Comparison of ENCODE assay signal across 22 cellular contexts in the genomic region with DNA sequence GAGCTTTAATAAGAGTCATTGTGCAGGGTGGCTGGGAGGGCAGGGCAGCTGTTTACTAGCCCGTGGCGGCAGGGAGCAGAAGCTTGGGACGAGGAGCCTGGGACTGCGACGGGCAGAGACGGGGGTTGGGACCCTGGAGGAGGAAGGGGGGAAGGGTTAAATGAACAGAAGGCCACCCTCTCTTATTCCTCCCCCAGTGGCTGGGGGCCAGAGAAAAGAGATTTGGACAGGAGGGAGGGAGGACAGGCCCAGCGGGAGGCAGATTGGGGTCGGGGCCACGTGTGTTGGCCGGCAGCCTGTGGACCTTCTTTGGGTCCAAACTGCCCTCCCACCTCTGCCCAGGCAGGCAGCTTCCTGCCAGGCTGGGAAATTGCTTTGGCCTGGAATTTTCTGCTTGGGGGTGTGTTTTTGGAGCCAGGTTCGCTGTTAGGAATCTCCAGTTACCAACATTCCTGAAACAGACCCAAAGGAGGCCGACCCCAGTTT. TPM values are rescaled to one million over a fixed set of nuclear protein-coding genes. Genes with fewer than 3 reads are reported as not detected.
DNase-seq lines count a peak whose midpoint lies in the region; ATAC-seq and TF ChIP-seq lines count a peak whose summit lies in the region.
"Had no signal": no experiment of that assay in that cellular context is flagged by ENCODE, and none has a peak within 500 bp of the region (broad histone marks: within the 10 kb centered on the region; RNA-seq: fewer than 3 reads in every experiment).

No MANE protein-coding gene starts in this region.

- DNase-seq in right cardiac atrium, result peak in 1 of 3 donors; percentile 59
- DNase-seq in cardiac septum (ENCODE audit: low spot score), result no peak
- DNase-seq in iPS-NIHi11 (ENCODE audit: low spot score), result peak; percentile 46
- peak in 4 of 5 donors; percentile 32 to 75 (median 38) for DNase-seq in ovary
- DNase-seq in GM20000 (ENCODE audit: low spot score), result no peak
- DNase-seq in CD8-positive, alpha-beta memory T cell, result no peak
- no peak for DNase-seq in NCI-H1436 treated with DMSO at 0.1 percent for 48 hours (lab: John Stamatoyannopoulos, UW)
- DNase-seq: activated CD4-positive, alpha-beta T cell treated with anti-CD3 and anti-CD28 coated beads, Interleukin-2, amount 50 U/mL, for 48 hours; activated naive CD4-positive, alpha-beta T cell treated with anti-CD3 and anti-CD28 coated beads, Interleukin-2, amount 50 U/mL, for 16 hours; activated T-cell treated with anti-CD3 and anti-CD28 coated beads, Interleukin-2, amount 50 U/mL, for 1 hour; DND-41; kidney glomerular epithelial cell; midbrain; NCI-H1436; RPMI8226; spleen; SW 1271; transverse colon had no signal

- H3K27ac Mint-ChIP-seq in CD8-positive, alpha-beta memory T cell, result no peak overlapping the region

- ATAC-seq in right cardiac atrium (peak; percentile 16 to 29), HG03469 (IDR thresholded peaks at IDR 0.05; ENCODE audit: unreplicated experiment) (no peak)

- H3K4me1 ChIP-seq in right cardiac atrium (ENCODE audit: control insufficient read depth, insufficient read depth, low read length) (no peaks in the 10 kb centered on the region), ovary (ENCODE audit: insufficient read depth) (peaks cover 6% of the 10 kb centered on the region)
- H3K4me1 ChIP-seq in CD8-positive, alpha-beta memory T cell (ENCODE audit: insufficient read depth, low read length), result no peaks in the 10 kb centered on the region
- H3K4me1 ChIP-seq: pancreas, spleen, transverse colon had no signal

- no peak for TF ChIP-seq EP300 in ovary (IDR thresholded peaks at IDR 0.05)

- H3K9me3 ChIP-seq in right cardiac atrium (ENCODE audit: control insufficient read depth, low read length) (no peaks in the 10 kb centered on the region), ovary (no peaks in the 10 kb centered on the region)
- no peaks in the 10 kb centered on the region for H3K9me3 ChIP-seq in CD8-positive, alpha-beta memory T cell (ENCODE audit: low read length)
- H3K9me3 ChIP-seq: pancreas, spleen, transverse colon had no signal

- no peaks in the 10 kb centered on the region for H3K36me3 ChIP-seq in ovary
- H3K36me3 ChIP-seq in CD8-positive, alpha-beta memory T cell (ENCODE audit: insufficient read depth, low read length), result no peaks in the 10 kb centered on the region
- H3K36me3 ChIP-seq: pancreas, spleen, transverse colon had no signal

- POLR2A ChIA-PET in CD8-positive, alpha-beta memory T cell (lab: Charles Lee), result no interaction called here

- CTCF ChIA-PET in CD8-positive, alpha-beta memory T cell (lab: Charles Lee), result interaction anchor here (1.6 kb wide), 1 partner anchor 14 kb away, joined by 4 read pairs; no protein-coding TSS in a partner anchor

- H3K4me3 ChIP-seq in right cardiac atrium (ENCODE audit: low read length) (no peak overlapping the region), ovary (no peak overlapping the region)
- H3K4me3 ChIP-seq in CD8-positive, alpha-beta memory T cell (ENCODE audit: low read length), result no peak overlapping the region
- H3K4me3 ChIP-seq: dorsolateral prefrontal cortex, pancreas, spleen, transverse colon had no signal

- no peaks in the 10 kb centered on the region for H3K4me1 Mint-ChIP-seq in CD8-positive, alpha-beta memory T cell

- no peak for TF ChIP-seq POLR2A in ovary (IDR thresholded peaks at IDR 0.05)

- no peaks in the 10 kb centered on the region for H3K36me3 Mint-ChIP-seq in CD8-positive, alpha-beta memory T cell

- WGBS in right cardiac atrium, result 35% methylated on average over 12 of the region's 12 CpGs
- 9 to 12% (median 9%) methylated on average over 12 of the region's 12 CpGs for WGBS in ovary, 3 donors

- intact Hi-C loops in right cardiac atrium (cut with DNase I) (no loop called here), cardiac septum (cut with DNase I) (no loop called here), ovary (cut with DNase I) (loop anchor here in 2 of 4 donors (10.0 kb wide), 2 partner anchors 176 to 676 kb away; no protein-coding TSS in a partner anchor)

- H3K9me3 Mint-ChIP-seq in CD8-positive, alpha-beta memory T cell, result no peaks in the 10 kb centered on the region

- peaks cover 14 to 27% of the 10 kb centered on the region in 2 donors for H3K27me3 Mint-ChIP-seq in CD8-positive, alpha-beta memory T cell

- no peak overlapping the region for H3K27ac ChIP-seq in right cardiac atrium (ENCODE audit: low read length)
- no peak overlapping the region for H3K27ac ChIP-seq in ovary
- no peak overlapping the region for H3K27ac ChIP-seq in CD8-positive, alpha-beta memory T cell (ENCODE audit: low read depth, low read length)
- H3K27ac ChIP-seq: C4-2B, dorsolateral prefrontal cortex, pancreas, spleen, transverse colon had no signal

- H3K4me3 Mint-ChIP-seq in CD8-positive, alpha-beta memory T cell, result no peak overlapping the region

- TF ChIP-seq CTCF in ovary (IDR thresholded peaks at IDR 0.05), result no peak
- TF ChIP-seq CTCF in GM20000 (IDR thresholded peaks at IDR 0.05; ENCODE audit: extremely low read depth, missing control alignments), result no peak

- H3K27me3 ChIP-seq in right cardiac atrium (ENCODE audit: control insufficient read depth, insufficient read depth), result no peaks in the 10 kb centered on the region
- no peaks in the 10 kb centered on the region for H3K27me3 ChIP-seq in ovary
- no peaks in the 10 kb centered on the region for H3K27me3 ChIP-seq in CD8-positive, alpha-beta memory T cell (ENCODE audit: insufficient read depth, low read length, poor library complexity, severe bottlenecking)
- H3K27me3 ChIP-seq: dorsolateral prefrontal cortex, pancreas, transverse colon had no signal

RNA-seq across cellular contexts. Expression of a gene that starts 50.2 kb away (rescaled TPM):
- 10 to 100 TPM; 22.9 to 33.1 (median 26.5) TPM for total RNA-seq in right cardiac atrium
- 23.3 TPM for polyA plus RNA-seq in right cardiac atrium
- total RNA-seq in cardiac septum, result 22.5 TPM
- 10 to 100 TPM; 15.4 to 23.0 (median 18.6) TPM for total RNA-seq in ovary
- polyA plus RNA-seq in ovary, result 10 to 100 TPM; 19.6 to 62.1 TPM
- 10 to 100 TPM; 43.1 to 48.3 TPM for total RNA-seq in CD8-positive, alpha-beta memory T cell
- polyA plus RNA-seq in CD8-positive, alpha-beta memory T cell, result 102 TPM

Comparison
In these comparisons a context has a peak if more than half of its experiments do, and no peak if none do; other contexts are left out.
1. DNase-seq: peak in iPS-NIHi11 (single experiment) and ovary (4 of 5); none in cardiac septum (single experiment), GM20000 (single experiment), CD8-positive, alpha-beta memory T cell (0 of 5) and NCI-H1436 treated with DMSO at 0.1 percent for 48 hours (single experiment).